18 cellular contexts compared by ENCODE assay signal in the genomic region with DNA sequence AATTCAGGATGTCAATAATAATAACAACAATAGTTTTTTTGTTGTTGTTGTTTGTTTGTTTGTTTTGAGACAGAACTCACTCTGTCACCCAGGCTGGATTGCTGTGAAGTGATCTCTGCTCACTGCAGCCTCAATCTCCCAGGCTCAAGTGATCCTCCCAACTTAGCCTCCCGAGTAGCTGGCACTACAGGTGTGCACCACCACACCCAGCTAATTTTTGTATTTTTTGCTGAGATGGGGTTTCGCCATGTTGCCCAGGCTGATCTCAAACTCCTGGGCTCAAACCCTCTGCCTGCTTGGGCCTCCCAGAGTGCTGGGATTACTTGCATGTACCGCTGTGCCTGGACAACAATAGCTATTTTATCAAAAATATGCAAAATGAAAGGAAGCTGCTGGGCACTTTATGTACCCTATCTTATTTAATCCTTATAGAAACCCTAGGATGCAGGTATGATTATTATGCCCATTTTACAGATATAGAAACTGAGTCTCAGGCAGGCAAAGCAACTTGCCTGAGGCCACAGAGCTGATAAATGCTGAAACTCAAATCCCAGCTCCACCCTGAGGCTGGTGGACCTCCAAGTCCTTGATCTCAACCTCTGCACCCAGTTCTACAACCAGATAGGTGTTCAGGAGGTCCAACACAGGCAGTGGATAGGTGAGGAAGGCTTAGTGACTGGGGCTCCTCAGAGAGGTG. TPM values are rescaled to one million over a fixed set of nuclear protein-coding genes. Genes with fewer than 3 reads are reported as not detected.
DNase-seq lines count a peak whose midpoint lies in the region; ATAC-seq and TF ChIP-seq lines count a peak whose summit lies in the region.
"Had no signal": no experiment of that assay in that cellular context is flagged by ENCODE, and none has a peak within 500 bp of the region (broad histone marks: within the 10 kb centered on the region; RNA-seq: fewer than 3 reads in every experiment).

No MANE protein-coding gene starts in this region.

- DNase-seq in Panc1 (ENCODE audit: low read depth, low spot score) (no peak), stomach (no peak), lower lobe of right lung (no peak), NCI-H510A (lab: John Stamatoyannopoulos, UW) (no peak), NCI-H1930 (lab: John Stamatoyannopoulos, UW) (no peak)
- DNase-seq: BE2C; CD4-positive, alpha-beta memory T cell; COR-L47; DMS153; DMS79 treated with DMSO at 0.1 percent for 48 hours; EL; HCEC 1CT; IMR-90 had no signal

- no TSS peak for BruUV-seq in Panc1 (replicated peaks; lab: Mats Ljungman, UMichigan)

- in situ Hi-C loops in Panc1 (cut with HindIII; ENCODE audit: low pct_unique_long_range_greater_than_20kb, low sequenced_read_pairs): no loop called here

- TF ChIP-seq CTCF in Panc1 (IDR thresholded peaks at IDR 0.05) (no peak), stomach (IDR thresholded peaks at IDR 0.05) (no peak), lower lobe of right lung (IDR thresholded peaks at IDR 0.05) (no peak)

- peaks cover 67% of the 10 kb centered on the region for H3K4me1 ChIP-seq in Panc1 (ENCODE audit: control insufficient read depth, insufficient read depth, low read length)
- H3K4me1 ChIP-seq in esophagus (ENCODE audit: control insufficient read depth in 2 of 2, insufficient read depth in 2 of 2, low read length in 1 of 2): peaks cover 0 to 4% of the 10 kb centered on the region in 2 donors
- H3K4me1 ChIP-seq in stomach: peaks cover 0 to 27% (median 0%) of the 10 kb centered on the region in 4 donors
- H3K4me1 ChIP-seq in lower lobe of right lung: no peaks in the 10 kb centered on the region
- H3K4me1 ChIP-seq: A549, BE2C had no signal

- H3K27me3 ChIP-seq in Panc1 (ENCODE audit: control insufficient read depth, insufficient read depth, low read length) (no peaks in the 10 kb centered on the region), esophagus (ENCODE audit: control insufficient read depth in 1 of 2, insufficient read depth in 2 of 2, low read length in 2 of 2) (no peaks in the 10 kb centered on the region), stomach (no peaks in the 10 kb centered on the region), lower lobe of right lung (ENCODE audit: low read depth) (no peaks in the 10 kb centered on the region)
- H3K27me3 ChIP-seq: BE2C had no signal

- TF ChIP-seq EP300 in stomach (IDR thresholded peaks at IDR 0.05): no peak

- H3K27ac ChIP-seq in Panc1 (ENCODE audit: low read length): peak overlapping the region; percentile 89
- H3K27ac ChIP-seq in angular gyrus (ENCODE audit: low read depth, low read length): peak overlapping the region; percentile 69
- peak overlapping the region; percentile 14 to 26 for H3K27ac ChIP-seq in esophagus (ENCODE audit: low read depth in 2 of 2, low read length in 1 of 2)
- peak overlapping the region in 3 of 5 donors; percentile 26 to 67 (median 55) for H3K27ac ChIP-seq in stomach
- no peak overlapping the region for H3K27ac ChIP-seq in lower lobe of right lung
- H3K27ac ChIP-seq: A549, C4-2B had no signal

- H3K4me3 ChIP-seq in Panc1 (ENCODE audit: low read depth in 2 of 2, low read length in 2 of 2) (no peak overlapping the region), esophagus (ENCODE audit: low read depth in 1 of 2, low read length in 2 of 2) (no peak overlapping the region), stomach (no peak overlapping the region), lower lobe of right lung (no peak overlapping the region)
- H3K4me3 ChIP-seq: A549 had no signal

- TF ChIP-seq POLR2A in stomach (IDR thresholded peaks at IDR 0.05): no peak

- no peak for ATAC-seq in Panc1
- no peak for ATAC-seq in GM18867 (IDR thresholded peaks at IDR 0.05; ENCODE audit: unreplicated experiment)
- ATAC-seq in lower lobe of right lung: no peak
- ATAC-seq: A549 had no signal

- WGBS in esophagus, 2 donors: 94 to 98% methylated on average over 3 of the region's 3 CpGs
- 96 to 100% (median 97%) methylated on average over 3 of the region's 3 CpGs for WGBS in stomach, 5 donors

- H3K9me3 ChIP-seq in Panc1 (ENCODE audit: control insufficient read depth, insufficient read depth, low read depth, low read length) (no peaks in the 10 kb centered on the region), esophagus (ENCODE audit: control insufficient read depth in 2 of 2, insufficient read depth in 1 of 2, low read depth in 1 of 2, low read length in 1 of 2) (no peaks in the 10 kb centered on the region), stomach (no peaks in the 10 kb centered on the region), lower lobe of right lung (no peaks in the 10 kb centered on the region)
- H3K9me3 ChIP-seq: A549, BE2C had no signal

- intact Hi-C loops in Panc1 (cut with micrococcal nuclease; ENCODE audit: unreplicated experiment) (no loop called here), stomach (cut with DNase I; ENCODE audit: low total_unique reads) (no loop called here), lower lobe of right lung (cut with DNase I) (no loop called here)

- H3K36me3 ChIP-seq in Panc1 (ENCODE audit: control insufficient read depth, insufficient read depth, low read length) (no peaks in the 10 kb centered on the region), esophagus (ENCODE audit: control insufficient read depth in 2 of 2, insufficient read depth in 2 of 2, low read length in 1 of 2) (no peaks in the 10 kb centered on the region), stomach (no peaks in the 10 kb centered on the region), lower lobe of right lung (no peaks in the 10 kb centered on the region)
- H3K36me3 ChIP-seq: BE2C had no signal

- CTCF ChIA-PET in Panc1 (lab: Charles Lee): interaction anchor here (0.7 kb wide), 1 partner anchor 60 kb away, joined by 3 read pairs; the partner anchor contains the start of gene CITED4

- POLR2A ChIA-PET in Panc1 (lab: Charles Lee): no interaction called here

RNA-seq across cellular contexts. Expression of gene CTPS1, which starts 57.4 kb away (rescaled TPM):
- total RNA-seq in Panc1 (2021; ENCODE audit: unreplicated experiment) (166 TPM), stomach (10 to 100 TPM; 14.0 to 45.5 (median 32.7) TPM), lower lobe of right lung (16.2 TPM)
- polyA plus RNA-seq in Panc1 (2012; ENCODE audit: insufficient read length): 83.3 TPM
- polyA plus RNA-seq in esophagus (10 to 100 TPM; 10.8 to 17.7 TPM), stomach (1 to 10 TPM; 6.4 to 9.8 (median 8.1) TPM)

RNA-seq across cellular contexts. Expression of gene CITED4, which starts 60.0 kb away (rescaled TPM):
- total RNA-seq in Panc1 (2021; ENCODE audit: unreplicated experiment) (145 TPM), stomach (100 to 1,000 TPM in 1 of 5 donors, 10 to 100 TPM in 3, 1 to 10 TPM in 1; 2.6 to 152 (median 38.4) TPM), lower lobe of right lung (13.9 TPM)
- 241 TPM for polyA plus RNA-seq in Panc1 (2012; ENCODE audit: insufficient read length)
- polyA plus RNA-seq in esophagus (10 to 100 TPM; 11.7 to 21.8 TPM), stomach (10 to 100 TPM in 2 of 3 donors, 1 to 10 TPM in 1; 8.6 to 22.5 (median 13.5) TPM)
